Comparison of ENCODE assay signal across 18 cellular contexts in genomic region chr6:134750669-134751068, GRCh38.
DNase-seq lines count a peak whose midpoint lies in the region; ATAC-seq and TF ChIP-seq lines count a peak whose summit lies in the region.
"Had no signal": no experiment of that assay in that cellular context is flagged by ENCODE, and none has a peak within 500 bp of the region (broad histone marks: within the 10 kb centered on the region; RNA-seq: fewer than 3 reads in every experiment).

No MANE protein-coding gene starts in this region.

- H3K36me3 ChIP-seq in GM23338 (ENCODE audit: insufficient read depth) (no peaks in the 10 kb centered on the region), testis (ENCODE audit: low read depth, missing control alignments) (no peaks in the 10 kb centered on the region)
- H3K36me3 ChIP-seq: gastroesophageal sphincter, upper lobe of right lung had no signal

- H3K4me1 Mint-ChIP-seq in GM23338: no peaks in the 10 kb centered on the region
- no peaks in the 10 kb centered on the region for H3K4me1 Mint-ChIP-seq in glutamatergic neuron (ENCODE audit: low read depth, unreplicated experiment)
- H3K4me1 Mint-ChIP-seq: activated CD4-positive, alpha-beta T cell treated with anti-CD3 and anti-CD28 coated beads, Interleukin-2, amount 10 ng/mL, durations not matched to agents 24 days and 14 days; H9 had no signal

- ATAC-seq in GM23338 (no peak), GM18858 (IDR thresholded peaks at IDR 0.05; ENCODE audit: unreplicated experiment) (no peak)
- ATAC-seq: activated T-cell treated with anti-CD3 and anti-CD28 coated beads, Interleukin-2, amount 50 U/mL, for 4 hours; gastroesophageal sphincter; upper lobe of right lung had no signal

- no peak for TF ChIP-seq POLR2A in testis (IDR thresholded peaks at IDR 0.05)

- peaks cover 1% of the 10 kb centered on the region for H3K27me3 Mint-ChIP-seq in GM23338 (ENCODE audit: insufficient read depth, low read depth, poor library complexity)
- no peaks in the 10 kb centered on the region for H3K27me3 Mint-ChIP-seq in glutamatergic neuron (ENCODE audit: unreplicated experiment)

- H3K4me3 ChIP-seq in GM23338: no peak overlapping the region
- H3K4me3 ChIP-seq in testis: no peak overlapping the region
- H3K4me3 ChIP-seq: gastroesophageal sphincter, upper lobe of right lung had no signal

- H3K79me2 ChIP-seq in GM23338 (replicated peaks; ENCODE audit: insufficient read depth): no peaks in the 10 kb centered on the region

- H3K27me3 ChIP-seq in GM23338 (ENCODE audit: insufficient read depth) (no peaks in the 10 kb centered on the region), testis (no peaks in the 10 kb centered on the region)
- H3K27me3 ChIP-seq: gastroesophageal sphincter, upper lobe of right lung had no signal

- TF ChIP-seq CTCF in GM23338 (conservative IDR thresholded peaks at IDR 0.05; ENCODE audit: low read depth in 2 of 2) (no peak), testis (IDR thresholded peaks at IDR 0.05) (no peak), glutamatergic neuron (IDR thresholded peaks at IDR 0.05; ENCODE audit: partially characterized antibody, unreplicated experiment) (no peak)

- peak; percentile 32 for DNase-seq in AG08396 (ENCODE audit: low spot score)
- no peak for DNase-seq in GM23338 (ENCODE audit: low spot score)
- peak; percentile 65 for DNase-seq in NCI-H82 (lab: John Stamatoyannopoulos, UW)
- peak; percentile 66 for DNase-seq in fibroblast of peridontal ligament (ENCODE audit: extremely low read depth)
- DNase-seq in testis: no peak
- DNase-seq in glutamatergic neuron: no peak
- no peak for DNase-seq in activated CD4-positive, CD25-positive, alpha-beta regulatory T cell treated with anti-CD3 and anti-CD28 coated beads, Interleukin-2, amount 50 U/mL, for 72 hours
- DNase-seq: activated CD4-positive, alpha-beta T cell treated with anti-CD3 and anti-CD28 coated beads, Interleukin-2, amount 10 ng/mL, durations not matched to agents 24 days and 14 days; activated T-cell treated with anti-CD3 and anti-CD28 coated beads, Interleukin-2, amount 50 U/mL, for 4 hours; H9; islet precursor cell; RPMI8226; T-helper 2 cell; upper lobe of right lung had no signal

- H3K4me3 Mint-ChIP-seq in GM23338 (no peak overlapping the region), glutamatergic neuron (ENCODE audit: unreplicated experiment) (no peak overlapping the region)
- H3K4me3 Mint-ChIP-seq: activated CD4-positive, alpha-beta T cell treated with anti-CD3 and anti-CD28 coated beads, Interleukin-2, amount 10 ng/mL, durations not matched to agents 24 days and 14 days; activated T-cell treated with anti-CD3 and anti-CD28 coated beads, Interleukin-2, amount 50 U/mL, for 4 hours; H9 had no signal

- intact Hi-C loops in testis (cut with DNase I; ENCODE audit: low total_unique reads): no loop called here

- no peak overlapping the region for H3K27ac ChIP-seq in GM23338 (ENCODE audit: low read depth)
- H3K27ac ChIP-seq in testis: no peak overlapping the region
- H3K27ac ChIP-seq: C4-2B, gastroesophageal sphincter, HL-60, upper lobe of right lung had no signal

- H3K27ac Mint-ChIP-seq in GM23338 (no peak overlapping the region), glutamatergic neuron (ENCODE audit: unreplicated experiment) (no peak overlapping the region)
- H3K27ac Mint-ChIP-seq: activated CD4-positive, alpha-beta T cell treated with anti-CD3 and anti-CD28 coated beads, Interleukin-2, amount 10 ng/mL, durations not matched to agents 24 days and 14 days had no signal

- no peaks in the 10 kb centered on the region for H3K4me1 ChIP-seq in GM23338 (ENCODE audit: insufficient read depth)
- H3K4me1 ChIP-seq in testis: no peaks in the 10 kb centered on the region
- H3K4me1 ChIP-seq: gastroesophageal sphincter, upper lobe of right lung had no signal

- no peaks in the 10 kb centered on the region for H3K9me3 Mint-ChIP-seq in GM23338
- H3K9me3 Mint-ChIP-seq in glutamatergic neuron (ENCODE audit: unreplicated experiment): peaks cover 2% of the 10 kb centered on the region
- H3K9me3 Mint-ChIP-seq: activated CD4-positive, alpha-beta T cell treated with anti-CD3 and anti-CD28 coated beads, Interleukin-2, amount 10 ng/mL, durations not matched to agents 24 days and 14 days; activated T-cell treated with anti-CD3 and anti-CD28 coated beads, Interleukin-2, amount 50 U/mL, for 4 hours; H9 had no signal

- H3F3A ChIP-seq in GM23338 (replicated peaks; ENCODE audit: low read depth): no peaks in the 10 kb centered on the region

- H3K36me3 Mint-ChIP-seq in GM23338 (ENCODE audit: low read depth) (no peaks in the 10 kb centered on the region), glutamatergic neuron (ENCODE audit: unreplicated experiment) (no peaks in the 10 kb centered on the region)

- H4K20me1 ChIP-seq in GM23338 (replicated peaks; ENCODE audit: insufficient read depth): no peaks in the 10 kb centered on the region

- peak overlapping the region; percentile 67; the same call in 1 of the 2 replicates for H2AFZ ChIP-seq in GM23338

- no peak overlapping the region for H3K4me2 ChIP-seq in GM23338

- no peaks in the 10 kb centered on the region for H3K9me3 ChIP-seq in testis
- H3K9me3 ChIP-seq: gastroesophageal sphincter, upper lobe of right lung had no signal

- no peaks in the 10 kb centered on the region for H3K9me2 ChIP-seq in GM23338 (ENCODE audit: insufficient read depth)

TF ChIP-seq in GM23338, 12 proteins besides CTCF, POLR2A, EP300 and RAD21 (continues in another document):
- no peak for TF ChIP-seq JUNB (IDR thresholded peaks at IDR 0.05; ENCODE audit: unreplicated experiment)
- no peak for TF ChIP-seq EZH2 (IDR thresholded peaks at IDR 0.05; ENCODE audit: low read depth, unreplicated experiment)
- no peak for TF ChIP-seq EZH2phosphoT487 (IDR thresholded peaks at IDR 0.05; ENCODE audit: unreplicated experiment)
- TF ChIP-seq POLR2AphosphoS5 (IDR thresholded peaks at IDR 0.05; ENCODE audit: low read depth): no peak
- no peak for TF ChIP-seq NANOG (IDR thresholded peaks at IDR 0.05; ENCODE audit: borderline replicate concordance)
- no peak for TF ChIP-seq ZNF114 (CRISPR knock-in tag; IDR thresholded peaks at IDR 0.05)
- no peak for TF ChIP-seq STAT1 (IDR thresholded peaks at IDR 0.05; ENCODE audit: unreplicated experiment)
- no peak for TF ChIP-seq ETS1 (IDR thresholded peaks at IDR 0.05)
- TF ChIP-seq REST (IDR thresholded peaks at IDR 0.05; ENCODE audit: unreplicated experiment): no peak
- no peak for TF ChIP-seq ZNF331 (CRISPR knock-in tag; IDR thresholded peaks at IDR 0.05; ENCODE audit: low read depth)
- no peak for TF ChIP-seq CREB1 (CRISPR knock-in tag; IDR thresholded peaks at IDR 0.05; ENCODE audit: low read depth)

Comparison
In these comparisons a context has a peak if more than half of its experiments do, and no peak if none do; other contexts are left out.
1. DNase-seq: peak in AG08396 (single experiment), NCI-H82 (single experiment) and fibroblast of peridontal ligament (single experiment); none in GM23338 (single experiment), testis (single experiment), glutamatergic neuron (single experiment) and activated CD4-positive, CD25-positive, alpha-beta regulatory T cell treated with anti-CD3 and anti-CD28 coated beads, Interleukin-2, amount 50 U/mL, for 72 hours (single experiment).